21 cellular contexts compared by ENCODE assay signal in genomic region chr18:22883827-22884226, GRCh38. TPM values are rescaled to one million over a fixed set of nuclear protein-coding genes. Genes with fewer than 3 reads are reported as not detected.
DNase-seq lines count a peak whose midpoint lies in the region; ATAC-seq and TF ChIP-seq lines count a peak whose summit lies in the region.
"Had no signal": no experiment of that assay in that cellular context is flagged by ENCODE, and none has a peak within 500 bp of the region (broad histone marks: within the 10 kb centered on the region; RNA-seq: fewer than 3 reads in every experiment).

No MANE protein-coding gene starts in this region.

- H3K4me2 ChIP-seq in mammary epithelial cell (ENCODE audit: insufficient read depth, low read depth, low read length) (no peak overlapping the region), parathyroid adenoma (ENCODE audit: low read length) (no peak overlapping the region)
- H3K4me2 ChIP-seq: BLaER1 had no signal

- in situ Hi-C loops in mammary epithelial cell (cut with MboI; ENCODE audit: low sequenced_read_pairs in 2 of 2), result no loop called here

- H3K36me3 ChIP-seq in breast epithelium (no peaks in the 10 kb centered on the region), mammary epithelial cell (ENCODE audit: insufficient read depth, low read length) (no peaks in the 10 kb centered on the region), parathyroid adenoma (ENCODE audit: control insufficient read depth, insufficient read depth, low read length) (no peaks in the 10 kb centered on the region)
- H3K36me3 ChIP-seq: BLaER1 had no signal

- dilution Hi-C loops in mammary epithelial cell (cut with HindIII; ENCODE audit: low sequenced_read_pairs), result no loop called here

- no peak for ATAC-seq in GM18517 (IDR thresholded peaks at IDR 0.05; ENCODE audit: unreplicated experiment)
- ATAC-seq: CD8-positive, alpha-beta T cell; GM12878 had no signal

- no peaks in the 10 kb centered on the region for H3K27me3 ChIP-seq in breast epithelium
- no peaks in the 10 kb centered on the region for H3K27me3 ChIP-seq in mammary epithelial cell (ENCODE audit: insufficient read depth, low read length)
- no peaks in the 10 kb centered on the region for H3K27me3 ChIP-seq in parathyroid adenoma (ENCODE audit: control insufficient read depth, insufficient read depth, low read length)
- H3K27me3 ChIP-seq: BLaER1 had no signal

- H3K4me1 Mint-ChIP-seq in MCF 10A (ENCODE audit: insufficient read depth, unreplicated experiment), result no peaks in the 10 kb centered on the region
- H3K4me1 Mint-ChIP-seq: B cell; CD4-positive, CD25-positive, alpha-beta regulatory T cell had no signal

- no peaks in the 10 kb centered on the region for H4K20me1 ChIP-seq in mammary epithelial cell (ENCODE audit: insufficient read depth, low read length)
- H4K20me1 ChIP-seq: BLaER1 had no signal

- H3K9ac ChIP-seq in mammary epithelial cell (ENCODE audit: insufficient read depth, low read length) (no peak overlapping the region), parathyroid adenoma (no peak overlapping the region)
- H3K9ac ChIP-seq: BLaER1 had no signal

- H3K4me3 ChIP-seq in breast epithelium (no peak overlapping the region), mammary epithelial cell (replicated peaks in 1 of 3; ENCODE audit: insufficient read depth in 1 of 3, low read depth in 2 of 3, low read length in 3 of 3) (no peak overlapping the region), parathyroid adenoma (ENCODE audit: low read depth, low read length) (no peak overlapping the region)
- H3K4me3 ChIP-seq: BLaER1, GM12878 had no signal

- no peak overlapping the region for H3K27ac Mint-ChIP-seq in MCF 10A (ENCODE audit: low read depth, unreplicated experiment)
- H3K27ac Mint-ChIP-seq: B cell; CD4-positive, CD25-positive, alpha-beta regulatory T cell; CD8-positive, alpha-beta T cell had no signal

- no peak for DNase-seq in breast epithelium (ENCODE audit: low spot score in 2 of 2)
- no peak for DNase-seq in MCF 10A (ENCODE audit: unreplicated experiment)
- no peak for DNase-seq in mammary epithelial cell
- no peak for DNase-seq in NCI-H1417 (lab: John Stamatoyannopoulos, UW)
- no peak for DNase-seq in NCI-H1105 treated with DMSO at 0.1 percent for 48 hours (lab: John Stamatoyannopoulos, UW)
- DNase-seq: Caco-2; CD4-positive, CD25-positive, alpha-beta regulatory T cell; CD8-positive, alpha-beta T cell; DMS 273 treated with DMSO at 0.1 percent for 48 hours; DMS79; EL; GDM1; GOT3; HCEC 1CT had no signal

- no TSS peak for BruUV-seq in MCF 10A (replicated peaks; lab: Mats Ljungman, UMichigan)
- no TSS peak for BruUV-seq in mammary epithelial cell (replicated peaks; lab: Mats Ljungman, UMichigan)

- POLR2A ChIA-PET in MCF 10A (lab: Yijun Ruan, JAX), result interaction anchor here (0.8 to 1.0 kb wide), 2 partner anchors 26 to 49 kb away, joined by 3 read pairs; partner anchors contain the start of gene RBBP8

- H2AFZ ChIP-seq in mammary epithelial cell (ENCODE audit: low read depth, low read length), result peak overlapping the region; percentile 10
- H2AFZ ChIP-seq in parathyroid adenoma, result peak overlapping the region; percentile 30

- no peaks in the 10 kb centered on the region for H3K9me3 ChIP-seq in breast epithelium
- no peaks in the 10 kb centered on the region for H3K9me3 ChIP-seq in mammary epithelial cell (replicated peaks; ENCODE audit: insufficient read depth, low read length)
- H3K9me3 ChIP-seq in parathyroid adenoma (ENCODE audit: control insufficient read depth, low read length), result no peaks in the 10 kb centered on the region
- H3K9me3 ChIP-seq: BLaER1, Caco-2 had no signal

- no peaks in the 10 kb centered on the region for H3K9me3 Mint-ChIP-seq in MCF 10A (ENCODE audit: unreplicated experiment)
- H3K9me3 Mint-ChIP-seq: CD8-positive, alpha-beta T cell had no signal

- H3K4me3 Mint-ChIP-seq in MCF 10A (ENCODE audit: unreplicated experiment), result no peak overlapping the region
- H3K4me3 Mint-ChIP-seq: B cell; CD4-positive, CD25-positive, alpha-beta regulatory T cell; CD8-positive, alpha-beta T cell had no signal

- TF ChIP-seq CTCF in breast epithelium (IDR thresholded peaks at IDR 0.05) (no peak), MCF 10A (IDR thresholded peaks at IDR 0.05; ENCODE audit: unreplicated experiment) (no peak), mammary epithelial cell (conservative IDR thresholded peaks at IDR 0.05 in 1 of 2, IDR thresholded peaks at IDR 0.05 in 1 of 2; ENCODE audit: extremely low read depth in 1 of 2, insufficient read depth in 1 of 2, low read depth in 1 of 2, low read length in 2 of 2) (no peak), parathyroid adenoma (IDR thresholded peaks at IDR 0.05) (no peak)

- H3K79me2 ChIP-seq in mammary epithelial cell (ENCODE audit: insufficient read depth, low read length) (no peaks in the 10 kb centered on the region), parathyroid adenoma (no peaks in the 10 kb centered on the region)

- H3K36me3 Mint-ChIP-seq in MCF 10A (ENCODE audit: insufficient read depth, unreplicated experiment), result no peaks in the 10 kb centered on the region
- H3K36me3 Mint-ChIP-seq: CD4-positive, CD25-positive, alpha-beta regulatory T cell; CD8-positive, alpha-beta T cell had no signal

- H3K27ac ChIP-seq in breast epithelium (peak overlapping the region; percentile 1 to 55), mammary epithelial cell (ENCODE audit: insufficient read depth, low read depth, low read length) (no peak overlapping the region), parathyroid adenoma (no peak overlapping the region)
- H3K27ac ChIP-seq: 22Rv1, BLaER1, C4-2B had no signal

- TF ChIP-seq POLR2A in breast epithelium (IDR thresholded peaks at IDR 0.05), result no peak

- WGBS in mammary epithelial cell (ENCODE audit: low coverage, missing lambda C conversion rate), result 33% methylated on average over 1 of the region's 1 CpG

- intact Hi-C loops in breast epithelium (cut with DNase I; ENCODE audit: low total_unique reads) (no loop called here), MCF 10A (cut with micrococcal nuclease) (no loop called here), mammary epithelial cell (cut with micrococcal nuclease) (no loop called here)

- H3K4me1 ChIP-seq in breast epithelium (no peaks in the 10 kb centered on the region), mammary epithelial cell (ENCODE audit: insufficient read depth, low read length) (no peaks in the 10 kb centered on the region), parathyroid adenoma (peaks cover 5% of the 10 kb centered on the region)
- H3K4me1 ChIP-seq: BLaER1 had no signal

- CTCF ChIA-PET in MCF 10A (lab: Yijun Ruan, JAX) (no interaction called here), mammary epithelial cell (lab: Charles Lee; ENCODE audit: low non-redundant PET) (no interaction called here)

- no peaks in the 10 kb centered on the region for H3K27me3 Mint-ChIP-seq in MCF 10A (ENCODE audit: insufficient read depth, unreplicated experiment)

RNA-seq across cellular contexts. Expression of gene RBBP8, which starts 49.3 kb away (rescaled TPM):
- total RNA-seq in breast epithelium (100 to 1,000 TPM in 1 of 3 donors, 10 to 100 TPM in 2; 19.4 to 117 (median 76.4) TPM), MCF 10A (2022) (42.0 and 59.7 TPM in 2 replicates), mammary epithelial cell (100 to 1,000 TPM; 165 to 692 TPM)
- 91.8 TPM for polyA plus RNA-seq in mammary epithelial cell
- polyA minus RNA-seq in mammary epithelial cell, result 59.2 TPM

Comparison
In these comparisons a context has a peak if more than half of its experiments do, and no peak if none do; other contexts are left out.
1. H3K27ac ChIP-seq: peak in breast epithelium (2 of 2); none in mammary epithelial cell (single experiment) and parathyroid adenoma (single experiment).